Comparison of ENCODE assay signal across 18 cellular contexts in the genomic region with DNA sequence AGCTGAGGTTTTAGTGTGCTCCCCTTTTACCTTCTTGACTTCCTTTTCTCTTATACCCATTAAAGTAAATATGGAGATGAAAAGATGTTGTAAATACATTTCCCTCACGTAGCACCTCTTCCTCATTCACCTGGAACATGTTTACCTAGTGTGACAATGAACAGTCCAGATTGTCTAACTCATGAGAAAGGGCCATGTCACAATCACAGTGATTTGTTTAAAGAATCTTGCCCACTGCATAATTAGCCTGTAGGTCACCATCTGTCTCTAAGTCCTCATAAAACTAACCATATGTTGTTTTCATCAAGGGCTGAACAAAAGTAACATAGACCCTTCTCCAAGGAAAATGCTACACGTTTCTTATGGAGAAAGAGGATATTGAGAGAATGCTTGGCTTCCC.
A peak's percentile ranks its signal among the peaks of the same experiment; 100 is the strongest.
DNase-seq lines count a peak whose midpoint lies in the region; ATAC-seq and TF ChIP-seq lines count a peak whose summit lies in the region.
"Had no signal": no experiment of that assay in that cellular context is flagged by ENCODE, and none has a peak within 500 bp of the region (broad histone marks: within the 10 kb centered on the region; RNA-seq: fewer than 3 reads in every experiment).

No MANE protein-coding gene starts in this region.

- TF ChIP-seq CTCF in AG09319 (IDR thresholded peaks at IDR 0.05; ENCODE audit: low read depth, low read length): no peak

- DNase-seq in AG09319 (ENCODE audit: extremely low read depth, low read depth): peak; percentile 52
- DNase-seq in DMS53 (lab: John Stamatoyannopoulos, UW): peak; percentile 32
- DNase-seq in NCI-H748 (lab: John Stamatoyannopoulos, UW; ENCODE audit: unreplicated experiment): peak; percentile 79
- peak; percentile 55 for DNase-seq in fibroblast of peridontal ligament (ENCODE audit: extremely low read depth)
- no peak for DNase-seq in 8988T
- no peak for DNase-seq in NK-92 treated with Interleukin-12 subunit alpha and Interleukin-12 subunit beta, amount 100 ng/mL, for 24 hours (lab: John Stamatoyannopoulos, UW)
- no peak for DNase-seq in germinal center (ENCODE audit: low spot score)
- DNase-seq: activated CD4-positive, alpha-beta T cell treated with anti-CD3 and anti-CD28 coated beads, Interleukin-2, amount 10 ng/mL, durations not matched to agents 24 days and 14 days; activated CD8-positive, alpha-beta memory T cell treated with anti-CD3 and anti-CD28 coated beads, Interleukin-2, amount 50 U/mL, for 48 hours; activated gamma-delta T cell; GM23248; left ventricle myocardium superior; MV-4-11; ovary; testis had no signal

- no peak for ATAC-seq in GM21619 (IDR thresholded peaks at IDR 0.05; ENCODE audit: unreplicated experiment)
- ATAC-seq: left ventricle myocardium superior, Panc1, SK-N-SH treated with all-trans-retinoic acid at 6 μM for 48 hours had no signal

Comparison
In these comparisons a context has a peak if more than half of its experiments do, and no peak if none do; other contexts are left out.
1. DNase-seq: peak in AG09319 (single experiment), DMS53 (single experiment), NCI-H748 (single experiment) and fibroblast of peridontal ligament (single experiment); none in 8988T (single experiment), NK-92 treated with Interleukin-12 subunit alpha and Interleukin-12 subunit beta, amount 100 ng/mL, for 24 hours (single experiment) and germinal center (single experiment).